21 cellular contexts compared by ENCODE assay signal in the genomic region with DNA sequence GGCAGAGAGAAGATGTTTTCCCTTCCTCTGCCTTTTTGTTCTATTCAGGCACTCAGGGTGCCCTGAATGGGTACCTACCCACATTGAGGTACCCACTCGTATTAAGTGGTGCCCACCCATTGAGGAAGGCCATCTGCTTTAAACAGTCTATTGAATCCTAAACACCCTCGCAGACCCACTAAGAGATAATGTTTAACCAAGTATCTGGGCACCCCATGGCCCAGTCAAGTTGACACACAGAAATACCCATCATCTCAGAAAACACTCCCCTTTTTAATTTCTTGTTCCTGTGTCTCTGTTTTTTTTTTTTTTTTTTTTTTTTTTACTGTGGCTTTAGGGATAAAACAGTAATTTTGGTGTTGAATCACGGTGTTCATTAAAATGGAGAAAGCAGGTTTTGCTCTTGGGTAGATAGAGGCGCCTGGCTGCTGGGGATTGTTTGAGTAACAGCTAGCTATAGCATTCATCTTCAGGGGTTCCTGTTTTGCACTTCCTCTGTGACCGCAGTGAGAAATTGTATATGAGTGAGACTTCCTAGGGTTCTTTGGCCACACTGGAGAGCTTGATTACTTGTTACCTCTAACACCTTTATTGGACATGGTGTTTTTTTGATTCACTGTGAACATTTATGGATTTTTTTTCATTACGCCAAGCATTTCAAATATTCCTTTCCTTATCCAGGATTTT.
DNase-seq lines count a peak whose midpoint lies in the region; ATAC-seq and TF ChIP-seq lines count a peak whose summit lies in the region.
"Had no signal": no experiment of that assay in that cellular context is flagged by ENCODE, and none has a peak within 500 bp of the region (broad histone marks: within the 10 kb centered on the region; RNA-seq: fewer than 3 reads in every experiment).

No MANE protein-coding gene starts in this region.

- WGBS in sigmoid colon, 2 donors = 76 to 84% methylated on average over 6 of the region's 6 CpGs

- H3K27ac Mint-ChIP-seq in natural killer cell = no peak overlapping the region
- H3K27ac Mint-ChIP-seq: activated naive CD8-positive, alpha-beta T cell treated with anti-CD3 and anti-CD28 coated beads, Interleukin-2, amount 50 U/mL, for 24 hours; CD8-positive, alpha-beta T cell had no signal

- H3K27me3 Mint-ChIP-seq in natural killer cell (ENCODE audit: low read depth in 2 of 2) = no peaks in the 10 kb centered on the region
- H3K27me3 Mint-ChIP-seq: activated naive CD8-positive, alpha-beta T cell treated with anti-CD3 and anti-CD28 coated beads, Interleukin-2, amount 50 U/mL, for 24 hours had no signal

- no peak overlapping the region for H3K4me3 Mint-ChIP-seq in natural killer cell
- H3K4me3 Mint-ChIP-seq: activated naive CD8-positive, alpha-beta T cell treated with anti-CD3 and anti-CD28 coated beads, Interleukin-2, amount 50 U/mL, for 24 hours; CD8-positive, alpha-beta T cell had no signal

- in situ Hi-C loops in GM13976 (cut with MboI; ENCODE audit: low sequenced_read_pairs, unreplicated experiment) = no loop called here

- CTCF ChIA-PET in HEK293 (lab: Yijun Ruan, JAX) = interaction anchor here (0.6 to 0.7 kb wide), 2 partner anchors 23 to 44 kb away, joined by 6 to 7 read pairs; no protein-coding TSS in a partner anchor

- no peaks in the 10 kb centered on the region for H3K27me3 ChIP-seq in sigmoid colon
- H3K27me3 ChIP-seq: breast epithelium, thyroid gland had no signal

- peaks cover 0 to 13% of the 10 kb centered on the region in 2 donors for H3K4me1 Mint-ChIP-seq in natural killer cell
- H3K4me1 Mint-ChIP-seq: activated naive CD8-positive, alpha-beta T cell treated with anti-CD3 and anti-CD28 coated beads, Interleukin-2, amount 50 U/mL, for 24 hours had no signal

- POLR2A ChIA-PET in HEK293 (lab: Yijun Ruan, JAX) = interaction anchor here (0.7 kb wide), 1 partner anchor 71 kb away, joined by 10 read pairs; no protein-coding TSS in a partner anchor

- no peaks in the 10 kb centered on the region for H3K36me3 ChIP-seq in HEK293 (ENCODE audit: control insufficient read depth in 2 of 2, insufficient read depth in 1 of 2, low read length in 2 of 2)
- H3K36me3 ChIP-seq in sigmoid colon = no peaks in the 10 kb centered on the region
- H3K36me3 ChIP-seq: breast epithelium, thyroid gland had no signal

- H3K9me3 Mint-ChIP-seq in natural killer cell = peaks cover 2 to 3% of the 10 kb centered on the region in 2 donors
- H3K9me3 Mint-ChIP-seq: activated naive CD8-positive, alpha-beta T cell treated with anti-CD3 and anti-CD28 coated beads, Interleukin-2, amount 50 U/mL, for 24 hours; CD8-positive, alpha-beta T cell had no signal

- TF ChIP-seq CTCF in GM13976 (IDR thresholded peaks at IDR 0.05; ENCODE audit: borderline replicate concordance, control extremely low read depth, extremely low read depth, insufficient read depth, missing control alignments) (no peak), HEK293 (tag by site-specific recombination; IDR thresholded peaks at IDR 0.05) (no peak), natural killer cell (IDR thresholded peaks at IDR 0.05) (no peak), sigmoid colon (IDR thresholded peaks at IDR 0.05) (no peak)

- intact Hi-C loops in natural killer cell (cut with micrococcal nuclease) = no loop called here
- intact Hi-C loops in sigmoid colon (cut with DNase I) = no loop called here

- TF ChIP-seq EP300 in sigmoid colon (IDR thresholded peaks at IDR 0.05) = no peak

- no peaks in the 10 kb centered on the region for H3K9me3 ChIP-seq in HEK293 (ENCODE audit: control insufficient read depth, insufficient read depth, low read depth, low read length)
- H3K9me3 ChIP-seq in sigmoid colon = no peaks in the 10 kb centered on the region
- H3K9me3 ChIP-seq: breast epithelium, thyroid gland had no signal

- ATAC-seq in natural killer cell (peak; percentile 50 to 98 (median 58)), HG02981 (IDR thresholded peaks at IDR 0.05; ENCODE audit: unreplicated experiment) (no peak)
- ATAC-seq: activated naive CD8-positive, alpha-beta T cell treated with anti-CD3 and anti-CD28 coated beads, Interleukin-2, amount 50 U/mL, for 24 hours; CD8-positive, alpha-beta T cell had no signal

- no peaks in the 10 kb centered on the region for H3K36me3 Mint-ChIP-seq in natural killer cell
- H3K36me3 Mint-ChIP-seq: CD8-positive, alpha-beta T cell had no signal

- peaks cover 6% of the 10 kb centered on the region for H3K4me1 ChIP-seq in HEK293 (ENCODE audit: control insufficient read depth, insufficient read depth, low read length)
- peaks cover 0 to 24% (median 17%) of the 10 kb centered on the region in 4 donors for H3K4me1 ChIP-seq in sigmoid colon
- H3K4me1 ChIP-seq: breast epithelium had no signal

- no peak for TF ChIP-seq POLR2A in sigmoid colon (IDR thresholded peaks at IDR 0.05)

- H3K27ac ChIP-seq in HEK293 (ENCODE audit: extremely low read depth, low read depth, low read length) = no peak overlapping the region
- no peak overlapping the region for H3K27ac ChIP-seq in sigmoid colon
- H3K27ac ChIP-seq: HL-60, thyroid gland had no signal

- DNase-seq in GM13976 (ENCODE audit: low spot score) (peak; percentile 14), SKM-1 (lab: John Stamatoyannopoulos, UW; ENCODE audit: unreplicated experiment) (peak; percentile 82), natural killer cell (no peak), NCI-H2081 treated with DMSO at 0.1 percent for 48 hours (lab: John Stamatoyannopoulos, UW) (no peak), sigmoid colon (no peak), LoVo (ENCODE audit: low spot score) (no peak)
- DNase-seq: activated CD8-positive, alpha-beta memory T cell treated with anti-CD3 and anti-CD28 coated beads, Interleukin-2, amount 50 U/mL, for 4 hours; activated naive CD8-positive, alpha-beta T cell treated with anti-CD3 and anti-CD28 coated beads, Interleukin-2, amount 50 U/mL, for 24 hours; CD8-positive, alpha-beta T cell; DMS153; glutamatergic neuron; MM.1S; NCI-H1930; NCI-H446 treated with DMSO at 0.1 percent for 48 hours; stimulated activated naive CD4-positive, alpha-beta T cell; thyroid gland had no signal

- H3K4me3 ChIP-seq in HEK293 (ENCODE audit: low read depth, low read length) (no peak overlapping the region), sigmoid colon (no peak overlapping the region)
- H3K4me3 ChIP-seq: breast epithelium, coronary artery, thyroid gland had no signal

TF ChIP-seq in HEK293, 187 proteins besides CTCF, POLR2A, EP300 and RAD21 (continues in another document):
- TF ChIP-seq ZNF48 (tag by site-specific recombination; IDR thresholded peaks at IDR 0.05) (no peak), ZNF776 (tag by site-specific recombination; IDR thresholded peaks at IDR 0.05; ENCODE audit: borderline replicate concordance) (no peak), ZBTB8A (tag by site-specific recombination; IDR thresholded peaks at IDR 0.05) (0 out of 2 replicates have a peak, but pooled peaks have one; percentile 18), ZFP69B (tag by site-specific recombination; IDR thresholded peaks at IDR 0.05) (no peak), ZNF2 (tag by site-specific recombination; IDR thresholded peaks at IDR 0.05) (no peak)
- TF ChIP-seq, protein P1, sequence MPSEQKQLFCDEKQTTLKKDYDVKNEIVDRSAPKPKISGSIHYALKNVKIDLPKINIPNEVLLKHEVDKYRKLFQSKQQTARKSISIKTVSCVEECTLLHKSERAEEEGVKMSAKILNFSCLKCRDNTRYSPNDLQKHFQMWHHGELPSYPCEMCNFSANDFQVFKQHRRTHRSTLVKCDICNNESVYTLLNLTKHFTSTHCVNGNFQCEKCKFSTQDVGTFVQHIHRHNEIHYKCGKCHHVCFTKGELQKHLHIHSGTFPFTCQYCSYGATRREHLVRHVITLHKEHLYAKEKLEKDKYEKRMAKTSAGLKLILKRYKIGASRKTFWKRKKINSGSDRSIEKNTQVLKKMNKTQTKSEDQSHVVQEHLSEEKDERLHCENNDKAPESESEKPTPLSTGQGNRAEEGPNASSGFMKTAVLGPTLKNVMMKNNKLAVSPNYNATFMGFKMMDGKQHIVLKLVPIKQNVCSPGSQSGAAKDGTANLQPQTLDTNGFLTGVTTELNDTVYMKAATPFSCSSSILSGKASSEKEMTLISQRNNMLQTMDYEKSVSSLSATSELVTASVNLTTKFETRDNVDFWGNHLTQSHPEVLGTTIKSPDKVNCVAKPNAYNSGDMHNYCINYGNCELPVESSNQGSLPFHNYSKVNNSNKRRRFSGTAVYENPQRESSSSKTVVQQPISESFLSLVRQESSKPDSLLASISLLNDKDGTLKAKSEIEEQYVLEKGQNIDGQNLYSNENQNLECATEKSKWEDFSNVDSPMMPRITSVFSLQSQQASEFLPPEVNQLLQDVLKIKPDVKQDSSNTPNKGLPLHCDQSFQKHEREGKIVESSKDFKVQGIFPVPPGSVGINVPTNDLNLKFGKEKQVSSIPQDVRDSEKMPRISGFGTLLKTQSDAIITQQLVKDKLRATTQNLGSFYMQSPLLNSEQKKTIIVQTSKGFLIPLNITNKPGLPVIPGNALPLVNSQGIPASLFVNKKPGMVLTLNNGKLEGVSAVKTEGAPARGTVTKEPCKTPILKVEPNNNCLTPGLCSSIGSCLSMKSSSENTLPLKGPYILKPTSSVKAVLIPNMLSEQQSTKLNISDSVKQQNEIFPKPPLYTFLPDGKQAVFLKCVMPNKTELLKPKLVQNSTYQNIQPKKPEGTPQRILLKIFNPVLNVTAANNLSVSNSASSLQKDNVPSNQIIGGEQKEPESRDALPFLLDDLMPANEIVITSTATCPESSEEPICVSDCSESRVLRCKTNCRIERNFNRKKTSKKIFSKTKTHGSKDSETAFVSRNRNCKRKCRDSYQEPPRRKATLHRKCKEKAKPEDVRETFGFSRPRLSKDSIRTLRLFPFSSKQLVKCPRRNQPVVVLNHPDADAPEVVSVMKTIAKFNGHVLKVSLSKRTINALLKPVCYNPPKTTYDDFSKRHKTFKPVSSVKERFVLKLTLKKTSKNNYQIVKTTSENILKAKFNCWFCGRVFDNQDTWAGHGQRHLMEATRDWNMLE (tag by site-specific recombination; conservative IDR thresholded peaks at IDR 0.05; ENCODE audit: low read depth) = no peak
- TF ChIP-seq, protein P2, sequence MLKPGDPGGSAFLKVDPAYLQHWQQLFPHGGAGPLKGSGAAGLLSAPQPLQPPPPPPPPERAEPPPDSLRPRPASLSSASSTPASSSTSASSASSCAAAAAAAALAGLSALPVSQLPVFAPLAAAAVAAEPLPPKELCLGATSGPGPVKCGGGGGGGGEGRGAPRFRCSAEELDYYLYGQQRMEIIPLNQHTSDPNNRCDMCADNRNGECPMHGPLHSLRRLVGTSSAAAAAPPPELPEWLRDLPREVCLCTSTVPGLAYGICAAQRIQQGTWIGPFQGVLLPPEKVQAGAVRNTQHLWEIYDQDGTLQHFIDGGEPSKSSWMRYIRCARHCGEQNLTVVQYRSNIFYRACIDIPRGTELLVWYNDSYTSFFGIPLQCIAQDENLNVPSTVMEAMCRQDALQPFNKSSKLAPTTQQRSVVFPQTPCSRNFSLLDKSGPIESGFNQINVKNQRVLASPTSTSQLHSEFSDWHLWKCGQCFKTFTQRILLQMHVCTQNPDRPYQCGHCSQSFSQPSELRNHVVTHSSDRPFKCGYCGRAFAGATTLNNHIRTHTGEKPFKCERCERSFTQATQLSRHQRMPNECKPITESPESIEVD (tag by site-specific recombination; IDR thresholded peaks at IDR 0.05) = no peak

Comparison
In these comparisons a context has a peak if more than half of its experiments do, and no peak if none do; other contexts are left out.
1. DNase-seq: peak in GM13976 (single experiment) and SKM-1 (single experiment); none in natural killer cell (single experiment), NCI-H2081 treated with DMSO at 0.1 percent for 48 hours (single experiment), sigmoid colon (single experiment) and LoVo (single experiment).